30 cellular contexts compared by ENCODE assay signal in genomic region chr2:182894174-182894573, GRCh38. TPM values are rescaled to one million over a fixed set of nuclear protein-coding genes. Genes with fewer than 3 reads are reported as not detected.
A peak's percentile ranks its signal among the peaks of the same experiment; 100 is the strongest.
DNase-seq lines count a peak whose midpoint lies in the region; FAIRE-seq and TF ChIP-seq lines count a peak whose summit lies in the region.
"Had no signal": no experiment of that assay in that cellular context is flagged by ENCODE, and none has a peak within 500 bp of the region (broad histone marks: within the 10 kb centered on the region; RNA-seq: fewer than 3 reads in every experiment).

No MANE protein-coding gene starts in this region.

- H3K4me3 Mint-ChIP-seq in astrocyte (ENCODE audit: unreplicated experiment) (no peak overlapping the region), type B pancreatic cell (no peak overlapping the region)
- H3K4me3 Mint-ChIP-seq: CD8-positive, alpha-beta T cell; naive B cell; stimulated activated naive B cell treated with anti-CD40 and anti-IgM and Interleukin-4, amounts not matched to agents 10 μg/mL and 1 μg/mL and 100 μg/mL, for 72 hours had no signal

- DNase-seq in EL (peak; percentile 37), astrocyte (ENCODE audit: low read depth) (peak; percentile 22), fibroblast of pulmonary artery (ENCODE audit: low read depth) (peak; percentile 14), skeletal muscle cell (ENCODE audit: low read depth) (peak; percentile 5), hippocampal formation (lab: John Stamatoyannopoulos, UW) (no peak), posterior vena cava (ENCODE audit: low spot score) (no peak), type B pancreatic cell (ENCODE audit: extremely low spot score, unreplicated experiment) (no peak)
- DNase-seq in activated CD4-positive, alpha-beta T cell treated with anti-CD3 and anti-CD28 coated beads for 48 hours = no peak
- DNase-seq: activated CD4-positive, alpha-beta T cell treated with anti-CD3 and anti-CD28 coated beads, Interleukin-2, amount 50 U/mL, for 48 hours; activated CD4-positive, CD25-positive, alpha-beta regulatory T cell; activated T-cell treated with anti-CD3 and anti-CD28 coated beads, Interleukin-2, amount 50 U/mL, for 48 hours; BE2C; CD8-positive, alpha-beta T cell; effector CD8-positive, alpha-beta T cell; H7; head of caudate nucleus; islet precursor cell; naive B cell; NCI-H1436; NCI-H2081 treated with DMSO at 0.1 percent for 48 hours; NCI-H2227 treated with DMSO at 0.1 percent for 48 hours; NCI-H69; PC-3; SK-N-SH; stimulated activated naive B cell treated with anti-CD40 and anti-IgM and Interleukin-4, amounts not matched to agents 10 μg/mL and 1 μg/mL and 100 μg/mL, for 72 hours; testis had no signal

- H3K79me2 ChIP-seq in astrocyte (ENCODE audit: insufficient read depth, low read length) = no peaks in the 10 kb centered on the region

- H3K27me3 Mint-ChIP-seq in astrocyte (ENCODE audit: low read depth, unreplicated experiment) (no peaks in the 10 kb centered on the region), type B pancreatic cell (no peaks in the 10 kb centered on the region)
- H3K27me3 Mint-ChIP-seq: naive B cell; stimulated activated naive B cell treated with anti-CD40 and anti-IgM and Interleukin-4, amounts not matched to agents 10 μg/mL and 1 μg/mL and 100 μg/mL, for 72 hours had no signal

- no peaks in the 10 kb centered on the region for H4K20me1 ChIP-seq in astrocyte (ENCODE audit: insufficient read depth, low read length)

- no peaks in the 10 kb centered on the region for H3K36me3 Mint-ChIP-seq in astrocyte (ENCODE audit: low read depth, unreplicated experiment)
- no peaks in the 10 kb centered on the region for H3K36me3 Mint-ChIP-seq in type B pancreatic cell
- H3K36me3 Mint-ChIP-seq: CD8-positive, alpha-beta T cell; naive B cell; stimulated activated naive B cell treated with anti-CD40 and anti-IgM and Interleukin-4, amounts not matched to agents 10 μg/mL and 1 μg/mL and 100 μg/mL, for 72 hours had no signal

- no peak for FAIRE-seq in astrocyte (lab: Jason Lieb, UNC)

- no peak overlapping the region for H3K9ac ChIP-seq in astrocyte (ENCODE audit: low read length)
- H3K9ac ChIP-seq: KMS-11, SK-N-SH had no signal

- H3K4me2 ChIP-seq in astrocyte (ENCODE audit: low read length) = no peak overlapping the region
- H3K4me2 ChIP-seq: KMS-11, SK-N-SH had no signal

- H3K4me1 Mint-ChIP-seq in astrocyte (ENCODE audit: low read depth, unreplicated experiment) (peaks cover 9% of the 10 kb centered on the region), type B pancreatic cell (ENCODE audit: unreplicated experiment) (peaks cover 9% of the 10 kb centered on the region)
- H3K4me1 Mint-ChIP-seq: naive B cell; stimulated activated naive B cell treated with anti-CD40 and anti-IgM and Interleukin-4, amounts not matched to agents 10 μg/mL and 1 μg/mL and 100 μg/mL, for 72 hours had no signal

- H3K27ac Mint-ChIP-seq in astrocyte (ENCODE audit: unreplicated experiment) (no peak overlapping the region), type B pancreatic cell (no peak overlapping the region)
- H3K27ac Mint-ChIP-seq: CD8-positive, alpha-beta T cell; naive B cell; stimulated activated naive B cell treated with anti-CD40 and anti-IgM and Interleukin-4, amounts not matched to agents 10 μg/mL and 1 μg/mL and 100 μg/mL, for 72 hours had no signal

- H3K27me3 ChIP-seq in astrocyte (ENCODE audit: insufficient read depth, low read length) = no peaks in the 10 kb centered on the region
- H3K27me3 ChIP-seq: BE2C, testis had no signal

- intact Hi-C loops in posterior vena cava (cut with DNase I) = no loop called here

- H3K27ac ChIP-seq in astrocyte (ENCODE audit: low read depth, low read length) = no peak overlapping the region
- H3K27ac ChIP-seq: HL-60, KMS-11, testis had no signal

- H3K4me3 ChIP-seq in astrocyte (ENCODE audit: insufficient read depth, low read depth, low read length) (no peak overlapping the region), fibroblast of pulmonary artery (replicated peaks; ENCODE audit: low read depth, low read length) (no peak overlapping the region), skeletal muscle cell (ENCODE audit: low read depth, low read length) (no peak overlapping the region)
- H3K4me3 ChIP-seq: testis had no signal

- H3K36me3 ChIP-seq in astrocyte (ENCODE audit: insufficient read depth, low read length) = no peaks in the 10 kb centered on the region
- H3K36me3 ChIP-seq: BE2C had no signal

- H2AFZ ChIP-seq in astrocyte (ENCODE audit: low read depth, low read length) = no peak overlapping the region

- TF ChIP-seq CTCF in astrocyte (IDR thresholded peaks at IDR 0.05; ENCODE audit: insufficient read depth, low read depth, low read length) (no peak), fibroblast of pulmonary artery (IDR thresholded peaks at IDR 0.05; ENCODE audit: low read length, missing control alignments) (no peak), type B pancreatic cell (conservative IDR thresholded peaks at IDR 0.05) (no peak)

- H3K9me3 Mint-ChIP-seq in astrocyte (ENCODE audit: unreplicated experiment) = no peaks in the 10 kb centered on the region
- no peaks in the 10 kb centered on the region for H3K9me3 Mint-ChIP-seq in type B pancreatic cell
- H3K9me3 Mint-ChIP-seq: CD8-positive, alpha-beta T cell had no signal

- no peaks in the 10 kb centered on the region for H3K9me3 ChIP-seq in astrocyte (ENCODE audit: insufficient read depth, low read depth, low read length)
- H3K9me3 ChIP-seq: BE2C, SK-N-SH, testis had no signal

- no peaks in the 10 kb centered on the region for H3K4me1 ChIP-seq in astrocyte (ENCODE audit: insufficient read depth, low read length)
- H3K4me1 ChIP-seq: BE2C, testis had no signal

RNA-seq across cellular contexts. Expression of gene FRZB, which starts 27.7 kb away (rescaled TPM):
- 0.67 and 0.77 TPM in 2 replicates for total RNA-seq in astrocyte
- total RNA-seq in posterior vena cava = 1 to 10 TPM; 5.4 to 6.9 TPM
- 3.6 and 17.1 TPM in 2 replicates for total RNA-seq in type B pancreatic cell (ENCODE audit: low replicate concordance)
- total RNA-seq: CD8-positive, alpha-beta T cell; pulmonary artery endothelial cell; T-helper 1 cell treated with Interleukin-12 subunit alpha and Interleukin-12 subunit beta and Interleukin-4 antibody, amounts not matched to agents 30 ng/mL and 1 ng/mL, for 36 hours had no signal

Comparison
In these comparisons a context has a peak if more than half of its experiments do, and no peak if none do; other contexts are left out.
1. DNase-seq: peak in EL (single experiment), astrocyte (single experiment), fibroblast of pulmonary artery (single experiment) and skeletal muscle cell (single experiment); none in hippocampal formation (0 of 2), posterior vena cava (single experiment), activated CD4-positive, alpha-beta T cell treated with anti-CD3 and anti-CD28 coated beads for 48 hours (single experiment) and type B pancreatic cell (single experiment).